Comparison of ENCODE assay signal across 13 cellular contexts in the genomic region with DNA sequence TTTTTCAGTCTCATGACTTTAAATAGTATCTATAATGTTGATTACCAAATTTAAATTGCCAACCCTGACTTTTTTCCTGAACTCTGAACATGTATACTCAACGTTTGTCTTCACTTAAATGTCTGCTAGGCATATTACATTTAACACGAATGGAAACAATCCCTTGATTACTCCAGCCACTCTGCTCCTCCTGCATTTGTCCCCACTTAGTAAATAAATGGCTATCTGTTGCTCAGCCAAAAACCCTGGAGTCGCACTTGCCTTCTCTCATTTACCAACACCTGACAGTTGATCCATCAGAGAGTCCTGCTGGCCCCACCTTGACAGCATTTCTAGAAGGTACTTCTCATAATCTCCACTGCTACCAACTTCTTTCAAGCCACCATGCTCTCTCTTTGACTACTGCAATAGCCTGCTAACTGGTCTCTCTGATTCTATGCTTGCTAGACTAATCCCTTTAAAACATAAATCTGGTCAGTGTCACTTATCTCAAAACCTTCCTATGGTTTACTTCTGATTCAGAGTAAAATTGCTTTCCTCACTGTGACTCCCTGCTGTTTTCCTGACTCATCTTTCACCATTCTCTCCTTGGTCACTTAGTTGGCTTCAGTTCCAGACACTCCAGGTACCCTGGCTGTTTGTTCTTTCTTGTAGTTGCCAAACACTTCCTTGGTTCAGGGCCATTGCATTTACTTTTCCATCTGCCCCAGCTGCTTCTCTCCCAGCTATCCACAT. TPM values are rescaled to one million over a fixed set of nuclear protein-coding genes. Genes with fewer than 3 reads are reported as not detected.
DNase-seq lines count a peak whose midpoint lies in the region; ATAC-seq, FAIRE-seq and TF ChIP-seq lines count a peak whose summit lies in the region.
"Had no signal": no experiment of that assay in that cellular context is flagged by ENCODE, and none has a peak within 500 bp of the region (broad histone marks: within the 10 kb centered on the region; RNA-seq: fewer than 3 reads in every experiment).

No MANE protein-coding gene starts in this region.

- no peak overlapping the region for H3K9ac ChIP-seq in HCT116 (ENCODE audit: low read length)

- no peaks in the 10 kb centered on the region for H3K79me2 ChIP-seq in HCT116 (ENCODE audit: insufficient read depth, low read length)

- no peak for FAIRE-seq in A549 (lab: Jason Lieb, UNC)
- peak; percentile 93 for FAIRE-seq in RCC 7860 (lab: Jason Lieb, UNC)

- H3K36me3 ChIP-seq in HCT116 (ENCODE audit: control insufficient read depth in 1 of 2, insufficient read depth in 2 of 2, low read length in 2 of 2) (no peaks in the 10 kb centered on the region), adrenal gland (replicated peaks in 1 of 2) (no peaks in the 10 kb centered on the region), upper lobe of right lung (peaks cover 6% of the 10 kb centered on the region)

- RAD21 ChIA-PET in HCT116 (lab: Charles Lee; ENCODE audit: low non-redundant PET in 1 of 2, low total read pairs in 2 of 2, uncharacterized antibody in 2 of 2, unreplicated experiment in 2 of 2), result no interaction called here

- TF ChIP-seq RAD21 in A549 (conservative IDR thresholded peaks at IDR 0.05 in 1 of 2, IDR thresholded peaks at IDR 0.05 in 1 of 2) (no peak), HCT116 (IDR thresholded peaks at IDR 0.05; ENCODE audit: low read depth) (peak; percentile 7; the same call in 1 of the 2 replicates)

- DNase-seq in A549 (ENCODE audit: low read depth in 1 of 2, low spot score in 1 of 2) (peak in 1 of 2 experiments; percentile 58), HCT116 (ENCODE audit: low read depth, low spot score) (peak; percentile 39), RCC 7860 (ENCODE audit: low spot score) (peak; percentile 80), foreskin fibroblast (peak; percentile 24 to 25), adrenal gland (no peak), upper lobe of right lung (no peak)
- no peak for DNase-seq in stimulated activated CD4-positive, alpha-beta T cell treated with anti-CD3 and anti-CD28 coated beads, Interleukin-4, amount 100 ng/mL, for 24 hours
- DNase-seq: aorta; naive thymus-derived CD8-positive, alpha-beta T cell; stimulated activated CD4-positive, alpha-beta T cell treated with anti-CD3 and anti-CD28 coated beads, Interleukin-15, amount 100 ng/mL, for 24 hours; T-helper 9 cell had no signal

- H3K4me3 ChIP-seq in A549 (no peak overlapping the region), HCT116 (replicated peaks in 1 of 2; ENCODE audit: low read depth in 1 of 2, low read length in 2 of 2) (no peak overlapping the region), foreskin fibroblast (ENCODE audit: low read depth in 1 of 2, low read length in 2 of 2) (no peak overlapping the region), adrenal gland (no peak overlapping the region), upper lobe of right lung (no peak overlapping the region)

- H3K9me2 ChIP-seq in HCT116 (ENCODE audit: insufficient read depth), result no peaks in the 10 kb centered on the region

- H2AFZ ChIP-seq in HCT116 (ENCODE audit: low read depth, low read length, poor library complexity, severe bottlenecking), result peak overlapping the region; percentile 12

- no peaks in the 10 kb centered on the region for H4K20me1 ChIP-seq in HCT116 (ENCODE audit: insufficient read depth)

- TF ChIP-seq POLR2A in A549 (IDR thresholded peaks at IDR 0.05; ENCODE audit: low read length), result no peak
- TF ChIP-seq POLR2A in HCT116 (IDR thresholded peaks at IDR 0.05; ENCODE audit: borderline replicate concordance, extremely low read depth, insufficient read depth, insufficient read length), result no peak
- TF ChIP-seq POLR2A in adrenal gland (IDR thresholded peaks at IDR 0.05), result no peak

- CTCF ChIA-PET in A549 (lab: Yijun Ruan, JAX) (no interaction called here), HCT116 (lab: Charles Lee) (no interaction called here)

- no TSS peak for BruUV-seq in HCT116 (replicated peaks; lab: Mats Ljungman, UMichigan)

- H3K4me2 ChIP-seq in A549 (peak overlapping the region; percentile 48), HCT116 (ENCODE audit: low read length) (peak overlapping the region; percentile 32)

- 0 out of 5 replicates have a peak, but pooled peaks of 1 of the 2 experiments have one; percentile 24 for TF ChIP-seq EP300 in A549 (IDR thresholded peaks at IDR 0.05)

- H3K9me3 ChIP-seq in A549 (no peaks in the 10 kb centered on the region), HCT116 (ENCODE audit: control insufficient read depth in 1 of 2, insufficient read depth in 1 of 2, low read depth in 1 of 2, low read length in 2 of 2) (no peaks in the 10 kb centered on the region), adrenal gland (replicated peaks in 1 of 3) (no peaks in the 10 kb centered on the region), upper lobe of right lung (no peaks in the 10 kb centered on the region)

- no peaks in the 10 kb centered on the region for H3K27me3 ChIP-seq in HCT116 (ENCODE audit: insufficient read depth, low read length)
- no peaks in the 10 kb centered on the region for H3K27me3 ChIP-seq in adrenal gland
- no peaks in the 10 kb centered on the region for H3K27me3 ChIP-seq in upper lobe of right lung

- POLR2A ChIA-PET in A549 (lab: Yijun Ruan, JAX) (no interaction called here), HCT116 (lab: Charles Lee) (no interaction called here)

- intact Hi-C loops in HCT116 (cut with micrococcal nuclease) (loop anchor here (10.0 kb wide), 1 partner anchor 1969 kb away; no protein-coding TSS in a partner anchor), adrenal gland (cut with DNase I) (no loop called here), upper lobe of right lung (cut with DNase I) (no loop called here)

- ATAC-seq in A549 (peak; percentile 85 to 89), HCT116 (peak; percentile 69), HG02884 (IDR thresholded peaks at IDR 0.05; ENCODE audit: unreplicated experiment) (no peak), upper lobe of right lung (no peak)
- ATAC-seq: naive thymus-derived CD8-positive, alpha-beta T cell; stimulated activated effector memory CD8-positive, alpha-beta T cell treated with anti-CD3 and anti-CD28 coated beads, Interleukin-12 subunit alpha, Interleukin-12 subunit beta, amount 100 ng/mL, for 72 hours had no signal

- 27% methylated on average over 3 of the region's 3 CpGs for WGBS in A549 (ENCODE audit: missing lambda C conversion rate)
- WGBS in adrenal gland, 4 donors, result 90 to 95% (median 93%) methylated on average over 3 of the region's 3 CpGs

- peaks cover 21% of the 10 kb centered on the region for H3K4me1 ChIP-seq in A549
- peaks cover 0 to 22% of the 10 kb centered on the region in 2 experiments; a peak in 2 of 4 replicates for H3K4me1 ChIP-seq in HCT116 (ENCODE audit: control insufficient read depth in 1 of 2, insufficient read depth in 2 of 2, low read length in 2 of 2)
- no peaks in the 10 kb centered on the region for H3K4me1 ChIP-seq in adrenal gland (replicated peaks in 1 of 2)
- H3K4me1 ChIP-seq in upper lobe of right lung, result no peaks in the 10 kb centered on the region

- TF ChIP-seq CTCF in A549 (IDR thresholded peaks at IDR 0.05) (no peak), HCT116 (IDR thresholded peaks at IDR 0.05 in 2 of 3, conservative IDR thresholded peaks at IDR 0.05 in 1 of 3; ENCODE audit: borderline replicate concordance in 1 of 3, insufficient read depth in 1 of 3, low read depth in 2 of 3, low read length in 2 of 3) (no peak), foreskin fibroblast (IDR thresholded peaks at IDR 0.05; ENCODE audit: low read depth, low read length) (no peak), adrenal gland (IDR thresholded peaks at IDR 0.05) (no peak), upper lobe of right lung (IDR thresholded peaks at IDR 0.05) (no peak)

- peak overlapping the region; percentile 3 to 77; a peak in 4 of 6 replicates for H3K27ac ChIP-seq in A549
- no peak overlapping the region for H3K27ac ChIP-seq in HCT116 (ENCODE audit: low read depth, low read length)
- H3K27ac ChIP-seq in adrenal gland, result no peak overlapping the region
- H3K27ac ChIP-seq in upper lobe of right lung, result no peak overlapping the region

TF ChIP-seq in A549, 52 proteins besides CTCF, POLR2A, EP300 and RAD21 (continues in another document):
- TF ChIP-seq SMC3 (IDR thresholded peaks at IDR 0.05), result no peak
- TF ChIP-seq JUNB (IDR thresholded peaks at IDR 0.05), result peak; percentile 54
- no peak for TF ChIP-seq RNF2 (IDR thresholded peaks at IDR 0.05; ENCODE audit: borderline replicate concordance, low read depth)
- TF ChIP-seq PHF8 (IDR thresholded peaks at IDR 0.05; ENCODE audit: borderline replicate concordance, low read depth), result no peak
- TF ChIP-seq RCOR1 (IDR thresholded peaks at IDR 0.05; ENCODE audit: low read depth, low read length), result no peak
- no peak for TF ChIP-seq SREBF2 (IDR thresholded peaks at IDR 0.05)
- no peak for TF ChIP-seq CBX2 (IDR thresholded peaks at IDR 0.05; ENCODE audit: borderline replicate concordance, low read depth)
- TF ChIP-seq JUN (IDR thresholded peaks at IDR 0.05), result no peak
- TF ChIP-seq KDM1A (IDR thresholded peaks at IDR 0.05; ENCODE audit: low read depth), result no peak
- TF ChIP-seq ZFP36 (IDR thresholded peaks at IDR 0.05; ENCODE audit: borderline replicate concordance, partially characterized antibody), result no peak
- TF ChIP-seq TFCP2L1 (CRISPR knock-in tag; IDR thresholded peaks at IDR 0.05), result no peak

TF ChIP-seq in HCT116, 20 proteins besides CTCF, POLR2A, EP300 and RAD21 (continues in another document):
- peak; percentile 30; the same call in 1 of the 2 replicates for TF ChIP-seq FOSL1 (IDR thresholded peaks at IDR 0.05; ENCODE audit: low read depth)
- TF ChIP-seq EZH2 (IDR thresholded peaks at IDR 0.05), result no peak
- peak; percentile 45; the same call in 1 of the 2 replicates for TF ChIP-seq CEBPB (IDR thresholded peaks at IDR 0.05; ENCODE audit: low read depth)

RNA-seq across cellular contexts. Expression of a gene that starts 31.9 kb away (rescaled TPM):
- polyA plus RNA-seq in A549 (2011; rRNA removed) (25.7 and 27.6 TPM in 2 replicates), A549 (2017; fragmentation: RNase III; extraction: RNeasy Plus Mini Kit Qiagen cat#74134 plus additional on column Dnase treatment) (19.1 to 22.3 TPM (median 21.6 TPM) in 3 replicates), adrenal gland (10 to 100 TPM; 12.8 to 24.7 (median 15.3) TPM)
- 11.8 and 16.0 TPM in 2 replicates for polyA plus RNA-seq in A549 (2012; cell fraction: cytosol; rRNA removed)
- 3.3 and 4.0 TPM in 2 replicates for polyA plus RNA-seq in A549 (2012; cell fraction: nucleus; rRNA removed)
- 3.9 and 4.2 TPM in 2 replicates for polyA minus RNA-seq in A549 (2011; rRNA and poly(A)+ RNA removed)
- total RNA-seq in HCT116 (2021; ENCODE audit: unreplicated experiment) (0.30 TPM), adrenal gland (10 to 100 TPM; 12.4 to 35.5 (median 21.8) TPM), upper lobe of right lung (11.6 TPM)
- not detected in 2 replicates for polyA plus RNA-seq in HCT116 (2012)

Comparison
In these comparisons a context has a peak if more than half of its experiments do, and no peak if none do; other contexts are left out.
1. ATAC-seq: peak in A549 (2 of 2) and HCT116 (single experiment); none in HG02884 (single experiment) and upper lobe of right lung (single experiment).
2. DNase-seq: peak in HCT116 (single experiment), RCC 7860 (single experiment) and foreskin fibroblast (2 of 2); none in adrenal gland (0 of 7), stimulated activated CD4-positive, alpha-beta T cell treated with anti-CD3 and anti-CD28 coated beads, Interleukin-4, amount 100 ng/mL, for 24 hours (single experiment) and upper lobe of right lung (single experiment).
3. H3K27ac ChIP-seq: peak in A549 (2 of 2); none in HCT116 (single experiment), adrenal gland (0 of 5) and upper lobe of right lung (single experiment).